14 cellular contexts compared by ENCODE assay signal in the genomic region with DNA sequence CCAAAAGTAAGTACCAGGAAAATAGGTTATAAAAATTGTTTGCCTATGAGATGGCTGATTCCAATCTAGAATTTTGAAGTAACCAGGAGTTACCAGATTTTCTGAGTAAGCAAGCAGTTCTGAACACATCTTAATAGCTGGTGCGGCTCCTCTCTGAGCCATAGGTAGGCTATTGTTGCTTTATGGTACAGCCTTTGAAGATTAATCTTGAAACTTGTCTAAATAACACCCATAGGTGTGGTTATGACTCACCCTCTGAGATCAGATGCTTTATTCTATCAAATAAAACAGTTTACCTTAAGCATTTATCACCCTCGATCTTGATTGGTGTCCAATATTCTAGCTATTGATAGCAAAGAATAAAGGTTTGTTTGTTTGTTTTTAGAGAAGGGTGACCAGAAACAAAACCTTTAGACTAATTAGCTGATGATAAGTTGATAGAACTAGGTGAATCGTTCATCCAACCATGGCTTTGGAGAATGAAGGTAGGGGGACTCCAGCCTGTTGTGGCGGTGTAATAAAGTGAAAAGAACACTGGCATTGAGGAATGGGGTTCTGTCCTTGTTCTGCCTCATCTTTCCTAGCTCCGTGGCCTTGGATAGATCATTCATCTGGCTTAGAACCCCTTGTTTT.
DNase-seq lines count a peak whose midpoint lies in the region; ATAC-seq, FAIRE-seq and TF ChIP-seq lines count a peak whose summit lies in the region.
"Had no signal": no experiment of that assay in that cellular context is flagged by ENCODE, and none has a peak within 500 bp of the region (broad histone marks: within the 10 kb centered on the region; RNA-seq: fewer than 3 reads in every experiment).

No MANE protein-coding gene starts in this region.

- H3K9me3 ChIP-seq in PC-3 (ENCODE audit: low read length): no peaks in the 10 kb centered on the region

- H3F3A ChIP-seq in PC-3 (ENCODE audit: low read length, unreplicated experiment): no peaks in the 10 kb centered on the region

- no peaks in the 10 kb centered on the region for H3K79me2 ChIP-seq in PC-3 (ENCODE audit: low read length)

- no peak overlapping the region for H3K9ac ChIP-seq in PC-3 (ENCODE audit: low read length)

- POLR2A ChIA-PET in PC-3 (lab: Charles Lee; ENCODE audit: unreplicated experiment): no interaction called here

- no peaks in the 10 kb centered on the region for H4K20me1 ChIP-seq in PC-3 (ENCODE audit: low read length)

- no peaks in the 10 kb centered on the region for H3K27me3 ChIP-seq in PC-3 (ENCODE audit: low read length)
- H3K27me3 ChIP-seq: cardiac muscle cell had no signal

- TF ChIP-seq CTCF in PC-3 (conservative IDR thresholded peaks at IDR 0.05; ENCODE audit: low read depth, low read length): no peak

- peaks cover 18% of the 10 kb centered on the region for H3K4me1 ChIP-seq in PC-3 (ENCODE audit: insufficient read depth, low read length)

- H3K9me2 ChIP-seq in PC-3 (replicated peaks; ENCODE audit: low read length): no peaks in the 10 kb centered on the region

- intact Hi-C loops in PC-3 (cut with micrococcal nuclease): no loop called here

- H3K4me3 ChIP-seq in PC-3 (ENCODE audit: low read length): no peak overlapping the region
- H3K4me3 ChIP-seq: cardiac muscle cell, skin epidermis had no signal

- no peak overlapping the region for H3K4me2 ChIP-seq in PC-3 (ENCODE audit: low read length)

- no peak for FAIRE-seq in HTR-8/SVneo (lab: Jason Lieb, UNC)
- FAIRE-seq: G401.6 had no signal

- CTCF ChIA-PET in PC-3 (lab: Charles Lee): no interaction called here

- no TSS peak for BruUV-seq in PC-3 (replicated peaks; lab: Mats Ljungman, UMichigan)

- DNase-seq in stimulated activated CD4-positive, alpha-beta T cell treated with anti-CD3 and anti-CD28 coated beads, Interleukin-4, amount 100 ng/mL, for 24 hours: peak; percentile 18
- no peak for DNase-seq in stimulated activated CD4-positive, alpha-beta T cell treated with anti-CD3 and anti-CD28 coated beads, Interleukin-4, amount 100 ng/mL, for 4 hours
- DNase-seq in PC-3: peak; percentile 44
- no peak for DNase-seq in SKM-1 treated with dmso at 0.1 percent for 144 hours (lab: John Stamatoyannopoulos, UW; ENCODE audit: unreplicated experiment)
- DNase-seq in NCI-H2029 (lab: John Stamatoyannopoulos, UW): no peak
- no peak for DNase-seq in NCI-H187 (lab: John Stamatoyannopoulos, UW)
- no peak for DNase-seq in HTR-8/SVneo (ENCODE audit: insufficient read length, low spot score)
- DNase-seq: activated CD8-positive, alpha-beta memory T cell treated with anti-CD3 and anti-CD28 coated beads, Interleukin-2, amount 50 U/mL, for 4 hours; MV-4-11; T-helper 17 cell had no signal

- no peak overlapping the region for H2AFZ ChIP-seq in PC-3 (ENCODE audit: low read length)

- no peak overlapping the region for H3K27ac ChIP-seq in PC-3 (ENCODE audit: low read length)
- H3K27ac ChIP-seq: cardiac muscle cell, skin epidermis had no signal

- ATAC-seq in HG02852 (IDR thresholded peaks at IDR 0.05; ENCODE audit: unreplicated experiment): peak; percentile 85
- peak; percentile 79 for ATAC-seq in PC-3
- ATAC-seq: T-helper 17 cell had no signal

- no peaks in the 10 kb centered on the region for H3K36me3 ChIP-seq in PC-3 (ENCODE audit: low read depth, low read length)
- H3K36me3 ChIP-seq: cardiac muscle cell had no signal

Comparison
In these comparisons a context has a peak if more than half of its experiments do, and no peak if none do; other contexts are left out.
1. DNase-seq: peak in stimulated activated CD4-positive, alpha-beta T cell treated with anti-CD3 and anti-CD28 coated beads, Interleukin-4, amount 100 ng/mL, for 24 hours (single experiment) and PC-3 (single experiment); none in stimulated activated CD4-positive, alpha-beta T cell treated with anti-CD3 and anti-CD28 coated beads, Interleukin-4, amount 100 ng/mL, for 4 hours (0 of 2), SKM-1 treated with dmso at 0.1 percent for 144 hours (single experiment), NCI-H2029 (single experiment), NCI-H187 (0 of 2) and HTR-8/SVneo (single experiment).